ENCODE assay signal across 28 cellular contexts in the genomic region with DNA sequence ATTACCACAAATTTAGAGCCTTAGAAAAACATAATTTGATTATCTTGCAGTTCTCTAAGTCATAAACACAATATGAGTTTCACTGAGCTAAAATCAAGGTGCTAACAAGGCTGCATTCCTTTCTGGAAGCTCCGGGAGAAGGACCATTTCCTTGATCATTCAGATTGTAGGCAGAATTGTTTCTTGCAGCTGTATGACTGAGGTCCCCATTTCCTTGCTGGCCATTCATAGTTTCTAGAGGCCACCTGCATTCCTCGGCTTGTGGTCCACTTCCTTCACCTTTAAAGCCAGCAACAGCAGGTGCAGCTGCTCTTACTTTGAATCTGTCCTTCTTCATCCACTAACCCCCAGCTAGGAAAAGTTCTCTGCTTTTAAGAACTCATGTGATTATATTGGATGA.
"Had no signal": no experiment of that assay in that cellular context is flagged by ENCODE, and none has a peak within 500 bp of the region (broad histone marks: within the 10 kb centered on the region; RNA-seq: fewer than 3 reads in every experiment).

No MANE protein-coding gene starts in this region.

- H3K4me1 ChIP-seq: adrenal gland, body of pancreas, breast epithelium, Peyer's patch, SJSA1 had no signal

- H3K4me3 Mint-ChIP-seq: activated CD4-positive, alpha-beta T cell treated with anti-CD3 and anti-CD28 coated beads for 36 hours; activated CD4-positive, alpha-beta T cell treated with anti-CD3 and anti-CD28 coated beads, Interleukin-2, amount 10 ng/mL, durations not matched to agents 7 days and 5 days; activated CD8-positive, alpha-beta T cell treated with anti-CD3 and anti-CD28 coated beads, Interleukin-2, amount 10 ng/mL, durations not matched to agents 7 days and 5 days; activated naive CD4-positive, alpha-beta T cell treated with anti-CD3 and anti-CD28 coated beads for 36 hours; activated T-cell treated with anti-CD3 and anti-CD28 coated beads, Interleukin-2, amount 50 U/mL, for 4 hours; activated T-helper 1 cell treated with anti-CD3 and anti-CD28 coated beads, Interleukin-12 subunit alpha, Interleukin-12 subunit beta, Interleukin-2, Interleukin-4 antibody, amounts not matched to agents 30 ng/mL and 10 ng/mL and 1 ng/mL, durations not matched to agents 14 hours and 24 hours and 36 hours; T-helper 1 cell treated with Interleukin-12 subunit alpha and Interleukin-12 subunit beta and Interleukin-4 antibody, amounts not matched to agents 30 μg/mL and 1 μg/mL, for 36 hours; T-helper 2 cell treated with Interferon-gamma antibody and Interleukin-4, amounts not matched to agents 5 μg/mL and 100 μg/mL, for 36 hours had no signal

- H3K27me3 ChIP-seq: adrenal gland, body of pancreas, breast epithelium, Peyer's patch, SJSA1 had no signal

- H3K27ac ChIP-seq: adrenal gland, body of pancreas, breast epithelium, Peyer's patch, SJSA1 had no signal

- H3K4me1 Mint-ChIP-seq: activated CD4-positive, alpha-beta T cell treated with anti-CD3 and anti-CD28 coated beads for 36 hours; activated CD4-positive, alpha-beta T cell treated with anti-CD3 and anti-CD28 coated beads, Interleukin-2, amount 10 ng/mL, durations not matched to agents 7 days and 5 days had no signal

- H3K36me3 ChIP-seq: adrenal gland, breast epithelium, Peyer's patch, SJSA1 had no signal

- H3K4me3 ChIP-seq: adrenal gland, body of pancreas, breast epithelium, Peyer's patch, SJSA1 had no signal

- H3K27ac Mint-ChIP-seq: activated CD4-positive, alpha-beta T cell treated with anti-CD3 and anti-CD28 coated beads for 36 hours; activated CD4-positive, alpha-beta T cell treated with anti-CD3 and anti-CD28 coated beads, Interleukin-2, amount 10 ng/mL, durations not matched to agents 7 days and 5 days; activated CD8-positive, alpha-beta T cell treated with anti-CD3 and anti-CD28 coated beads, Interleukin-2, amount 10 ng/mL, durations not matched to agents 7 days and 5 days; activated naive CD4-positive, alpha-beta T cell treated with anti-CD3 and anti-CD28 coated beads for 36 hours; activated naive CD4-positive, alpha-beta T cell treated with anti-CD3 and anti-CD28 coated beads, Interleukin-2, amount 50 U/mL, for 72 hours; activated T-helper 1 cell treated with anti-CD3 and anti-CD28 coated beads, Interleukin-12 subunit alpha, Interleukin-12 subunit beta, Interleukin-2, Interleukin-4 antibody, amounts not matched to agents 30 ng/mL and 10 ng/mL and 1 ng/mL, durations not matched to agents 14 hours and 24 hours and 36 hours; T-helper 1 cell treated with Interleukin-12 subunit alpha and Interleukin-12 subunit beta and Interleukin-4 antibody, amounts not matched to agents 30 μg/mL and 1 μg/mL, for 36 hours; T-helper 2 cell treated with Interferon-gamma antibody and Interleukin-4, amounts not matched to agents 5 μg/mL and 100 μg/mL, for 36 hours had no signal

- H3K4me2 ChIP-seq: SK-N-SH had no signal

- H3K9ac ChIP-seq: SK-N-SH had no signal

- ATAC-seq: activated CD4-positive, alpha-beta T cell treated with anti-CD3 and anti-CD28 coated beads for 36 hours; activated CD4-positive, CD25-positive, alpha-beta regulatory T cell treated with anti-CD3 and anti-CD28 coated beads, Interleukin-2, amount 50 U/mL, for 24 hours; activated CD8-positive, alpha-beta T cell treated with anti-CD3 and anti-CD28 coated beads, Interleukin-2, amount 10 ng/mL, durations not matched to agents 7 days and 5 days; activated naive CD4-positive, alpha-beta T cell treated with anti-CD3 and anti-CD28 coated beads, Interleukin-2, amount 50 U/mL, for 72 hours; activated T-cell treated with anti-CD3 and anti-CD28 coated beads, Interleukin-2, amount 50 U/mL, for 4 hours; body of pancreas; PC-3 had no signal

- H3K27me3 Mint-ChIP-seq: activated CD4-positive, alpha-beta T cell treated with anti-CD3 and anti-CD28 coated beads for 36 hours; activated CD4-positive, alpha-beta T cell treated with anti-CD3 and anti-CD28 coated beads, Interleukin-2, amount 10 ng/mL, durations not matched to agents 7 days and 5 days had no signal

- DNase-seq: activated CD4-positive, alpha-beta T cell treated with anti-CD3 and anti-CD28 coated beads for 36 hours; activated CD4-positive, alpha-beta T cell treated with anti-CD3 and anti-CD28 coated beads, Interleukin-2, amount 10 ng/mL, durations not matched to agents 7 days and 5 days; activated CD4-positive, alpha-beta T cell treated with anti-CD3 and anti-CD28 coated beads, Interleukin-2, amount 50 U/mL, for 48 hours; activated CD8-positive, alpha-beta T cell treated with anti-CD3 and anti-CD28 coated beads, Interleukin-2, amount 10 ng/mL, durations not matched to agents 7 days and 5 days; activated gamma-delta T cell treated with Interleukin-2 at 50 U/mL for 16 hours; activated naive CD4-positive, alpha-beta T cell treated with anti-CD3 and anti-CD28 coated beads for 36 hours; activated T-cell treated with anti-CD3 and anti-CD28 coated beads, Interleukin-2, amount 50 U/mL, for 4 hours; adrenal gland; body of pancreas; NCI-H1105; NCI-H1417 treated with DMSO at 0.1 percent for 48 hours; NCI-H1694; NCI-H1930; NCI-H2081 treated with DMSO at 0.1 percent for 48 hours; NCI-H226; NCI-H446 treated with DMSO at 0.1 percent for 48 hours; PC-3; Peyer's patch; RPMI8226; SHP77 treated with DMSO at 0.1 percent for 48 hours; SK-N-SH had no signal

- H3K9me3 ChIP-seq: adrenal gland, Peyer's patch, SJSA1, SK-N-SH had no signal
